9 cellular contexts compared by ENCODE assay signal in genomic region chr4:38161208-38162113, GRCh38.
A peak's percentile ranks its signal among the peaks of the same experiment; 100 is the strongest.
DNase-seq lines count a peak whose midpoint lies in the region; ATAC-seq, FAIRE-seq and TF ChIP-seq lines count a peak whose summit lies in the region.
"Had no signal": no experiment of that assay in that cellular context is flagged by ENCODE, and none has a peak within 500 bp of the region (broad histone marks: within the 10 kb centered on the region; RNA-seq: fewer than 3 reads in every experiment).

No MANE protein-coding gene starts in this region.

- H4K20me1 ChIP-seq in HepG2 (ENCODE audit: insufficient read depth, low read length), result no peaks in the 10 kb centered on the region

- in situ Hi-C loops in HepG2 (cut with HindIII; ENCODE audit: extremely low pct_ligation_motif_present, low pct_unique_long_range_greater_than_20kb), result loop anchor here (5.0 kb wide), 1 partner anchor 34 kb away; no protein-coding TSS in a partner anchor

- TF ChIP-seq RAD21 in HepG2 (CRISPR knock-in tag; IDR thresholded peaks at IDR 0.05), result no peak

- peak overlapping the region; percentile 72 for H3K9ac ChIP-seq in HepG2 (ENCODE audit: insufficient read depth, low read depth, low read length)

- no peak overlapping the region for H2AFZ ChIP-seq in HepG2 (ENCODE audit: low read length)

- H3K4me1 ChIP-seq in HEK293 (ENCODE audit: control insufficient read depth, insufficient read depth, low read length), result peaks cover 3% of the 10 kb centered on the region; the same call in 1 of the 2 replicates
- H3K4me1 ChIP-seq in HepG2 (ENCODE audit: insufficient read depth, low read length), result peaks cover 65% of the 10 kb centered on the region

- FAIRE-seq in HepG2 (lab: Jason Lieb, UNC), result no peak

- DNase-seq in activated T-helper 1 cell treated with anti-CD3 and anti-CD28 coated beads, Interleukin-12 subunit alpha, Interleukin-12 subunit beta, Interleukin-2, Interleukin-4 antibody, amounts not matched to agents 30 ng/mL and 10 ng/mL and 1 ng/mL, durations not matched to agents 14 hours and 24 hours and 36 hours (ENCODE audit: low spot score), result no peak
- no peak for DNase-seq in HepG2 (ENCODE audit: low spot score)
- DNase-seq in stimulated activated CD8-positive, alpha-beta memory T cell treated with anti-CD3 and anti-CD28 coated beads, Interleukin-4, amount 100 ng/mL, for 48 hours, result no peak
- no peak for DNase-seq in NCI-H774 (lab: John Stamatoyannopoulos, UW)
- DNase-seq in middle frontal gyrus (ENCODE audit: extremely low spot score, low spot score), result no peak
- DNase-seq: stimulated activated CD4-positive, alpha-beta T cell treated with anti-CD3 and anti-CD28 coated beads, Interleukin-4, amount 100 ng/mL, for 1 hour had no signal

- H3K36me3 ChIP-seq in HEK293 (ENCODE audit: control insufficient read depth in 2 of 2, insufficient read depth in 1 of 2, low read length in 2 of 2) (no peaks in the 10 kb centered on the region), HepG2 (replicated peaks in 1 of 2; ENCODE audit: control insufficient read depth in 1 of 2, insufficient read depth in 2 of 2, low read length in 2 of 2) (no peaks in the 10 kb centered on the region)

- CTCF ChIA-PET in HEK293 (lab: Yijun Ruan, JAX), result interaction anchor here (0.6 to 1.0 kb wide), 4 partner anchors 16 to 1168 kb away, joined by 3 to 4 read pairs (median 3); partner anchors contain the start of gene TLR10
- CTCF ChIA-PET in HepG2 (lab: Yijun Ruan, JAX; ENCODE audit: low intra/inter-chr PET ratio, low total read pairs), result no interaction called here

- H3K36me3 Mint-ChIP-seq in activated T-helper 1 cell treated with anti-CD3 and anti-CD28 coated beads, Interleukin-12 subunit alpha, Interleukin-12 subunit beta, Interleukin-2, Interleukin-4 antibody, amounts not matched to agents 30 ng/mL and 10 ng/mL and 1 ng/mL, durations not matched to agents 14 hours and 24 hours and 36 hours (ENCODE audit: low read depth), result peaks cover 16% of the 10 kb centered on the region

- no peak for TF ChIP-seq CTCF in C4-2B (conservative IDR thresholded peaks at IDR 0.05)
- no peak for TF ChIP-seq CTCF in HEK293 (tag by site-specific recombination; IDR thresholded peaks at IDR 0.05)
- no peak for TF ChIP-seq CTCF in HepG2 (CRISPR knock-in tag; IDR thresholded peaks at IDR 0.05)

- no peaks in the 10 kb centered on the region for H3K9me3 ChIP-seq in HEK293 (ENCODE audit: control insufficient read depth, insufficient read depth, low read depth, low read length)
- peaks cover 7% of the 10 kb centered on the region; the same call in 1 of the 2 replicates for H3K9me3 ChIP-seq in HepG2 (ENCODE audit: low read length)

- peaks cover 7% of the 10 kb centered on the region for H3K27me3 Mint-ChIP-seq in activated T-helper 1 cell treated with anti-CD3 and anti-CD28 coated beads, Interleukin-12 subunit alpha, Interleukin-12 subunit beta, Interleukin-2, Interleukin-4 antibody, amounts not matched to agents 30 ng/mL and 10 ng/mL and 1 ng/mL, durations not matched to agents 14 hours and 24 hours and 36 hours (ENCODE audit: insufficient read depth)

- POLR2A ChIA-PET in HEK293 (lab: Yijun Ruan, JAX) (no interaction called here), HepG2 (lab: Yijun Ruan, JAX) (interaction anchor here (0.9 to 4.0 kb wide), 20 partner anchors 7 to 883 kb away, joined by 3 to 124 read pairs (median 4); no protein-coding TSS in a partner anchor)

- peaks cover 27% of the 10 kb centered on the region for H3K9me3 Mint-ChIP-seq in activated T-helper 1 cell treated with anti-CD3 and anti-CD28 coated beads, Interleukin-12 subunit alpha, Interleukin-12 subunit beta, Interleukin-2, Interleukin-4 antibody, amounts not matched to agents 30 ng/mL and 10 ng/mL and 1 ng/mL, durations not matched to agents 14 hours and 24 hours and 36 hours

- BruUV-seq in HepG2 (replicated peaks; lab: Mats Ljungman, UMichigan), result no TSS peak

- intact Hi-C loops in activated T-helper 1 cell treated with anti-CD3 and anti-CD28 coated beads, Interleukin-12 subunit alpha, Interleukin-12 subunit beta, Interleukin-2, Interleukin-4 antibody, amounts not matched to agents 30 ng/mL and 10 ng/mL and 1 ng/mL, durations not matched to agents 14 hours and 24 hours and 36 hours (cut with micrococcal nuclease), result loop anchor here (1.0 to 5.0 kb wide), 9 partner anchors 29 to 696 kb away; partner anchors contain the start of genes TBC1D1 and TLR6
- intact Hi-C loops in HepG2 (cut with micrococcal nuclease; ENCODE audit: unreplicated experiment), result loop anchor here (1.0 to 2.0 kb wide), 4 partner anchors 28 to 99 kb away; no protein-coding TSS in a partner anchor

- no peaks in the 10 kb centered on the region for H3K79me2 ChIP-seq in HepG2 (ENCODE audit: insufficient read depth, low read length)

- ATAC-seq in HepG2, result no peak
- no peak for ATAC-seq in GM18519 (IDR thresholded peaks at IDR 0.05; ENCODE audit: low FRiP score, unreplicated experiment)

- peaks cover 80% of the 10 kb centered on the region for H3K4me1 Mint-ChIP-seq in activated T-helper 1 cell treated with anti-CD3 and anti-CD28 coated beads, Interleukin-12 subunit alpha, Interleukin-12 subunit beta, Interleukin-2, Interleukin-4 antibody, amounts not matched to agents 30 ng/mL and 10 ng/mL and 1 ng/mL, durations not matched to agents 14 hours and 24 hours and 36 hours (ENCODE audit: low read depth)

- peak overlapping the region; percentile 90 for H3K27ac Mint-ChIP-seq in activated T-helper 1 cell treated with anti-CD3 and anti-CD28 coated beads, Interleukin-12 subunit alpha, Interleukin-12 subunit beta, Interleukin-2, Interleukin-4 antibody, amounts not matched to agents 30 ng/mL and 10 ng/mL and 1 ng/mL, durations not matched to agents 14 hours and 24 hours and 36 hours

- no peaks in the 10 kb centered on the region for H3K27me3 ChIP-seq in HepG2 (ENCODE audit: control insufficient read depth in 1 of 2, insufficient read depth in 2 of 2, low read length in 2 of 2)

- peak overlapping the region; percentile 16; the same call in 1 of the 2 replicates for H3K4me2 ChIP-seq in HepG2 (ENCODE audit: low read depth, low read length)

- TF ChIP-seq EP300 in HepG2 (IDR thresholded peaks at IDR 0.05; ENCODE audit: low read depth in 2 of 2, low read length in 2 of 2), result no peak
- TF ChIP-seq EP300 in HepG2 (CRISPR knock-in tag; IDR thresholded peaks at IDR 0.05; ENCODE audit: borderline replicate concordance), result no peak

- H3K27ac ChIP-seq in C4-2B (peak overlapping the region; percentile 60; the same call in 1 of the 2 replicates), HEK293 (ENCODE audit: extremely low read depth, low read depth, low read length) (no peak overlapping the region), HepG2 (ENCODE audit: extremely low read length, insufficient read depth, low read length) (peak overlapping the region; percentile 98)

- 91% methylated on average over 5 of the region's 5 CpGs for WGBS in HepG2 (ENCODE audit: low lambda C conversion rate)

- peak overlapping the region; percentile 51 for H3K4me3 Mint-ChIP-seq in activated T-helper 1 cell treated with anti-CD3 and anti-CD28 coated beads, Interleukin-12 subunit alpha, Interleukin-12 subunit beta, Interleukin-2, Interleukin-4 antibody, amounts not matched to agents 30 ng/mL and 10 ng/mL and 1 ng/mL, durations not matched to agents 14 hours and 24 hours and 36 hours

- H3K4me3 ChIP-seq in HEK293 (ENCODE audit: low read depth, low read length) (no peak overlapping the region), HepG2 (replicated peaks in 1 of 3; ENCODE audit: insufficient read depth in 1 of 3, low read depth in 2 of 3, low read length in 3 of 3) (no peak overlapping the region)

- TF ChIP-seq POLR2A in HepG2 (IDR thresholded peaks at IDR 0.05; ENCODE audit: insufficient read depth in 1 of 2, low read depth in 2 of 2, low read length in 2 of 2), result no peak

TF ChIP-seq in HEK293, 187 proteins besides CTCF, POLR2A, EP300 and RAD21 (continues in another document):
- no peak for TF ChIP-seq ZBTB7A (tag by site-specific recombination; IDR thresholded peaks at IDR 0.05; ENCODE audit: low read depth)
- no peak for TF ChIP-seq ZNF214 (tag by site-specific recombination; IDR thresholded peaks at IDR 0.05; ENCODE audit: borderline replicate concordance)
- no peak for TF ChIP-seq ZNF843 (tag by site-specific recombination; IDR thresholded peaks at IDR 0.05)
- TF ChIP-seq BCL11A (tag by site-specific recombination; IDR thresholded peaks at IDR 0.05; ENCODE audit: low read depth), result no peak
- TF ChIP-seq SP7 (tag by site-specific recombination; IDR thresholded peaks at IDR 0.05), result no peak
- TF ChIP-seq OVOL3 (tag by site-specific recombination; IDR thresholded peaks at IDR 0.05), result no peak
- peak; percentile 74; the same call in 1 of the 2 replicates for TF ChIP-seq ZNF558 (tag by site-specific recombination; IDR thresholded peaks at IDR 0.05)
- TF ChIP-seq GLI4 (tag by site-specific recombination; IDR thresholded peaks at IDR 0.05), result no peak
- no peak for TF ChIP-seq ZNF292 (tag by site-specific recombination; IDR thresholded peaks at IDR 0.05; ENCODE audit: borderline replicate concordance, low read depth)
- TF ChIP-seq ZNF596 (tag by site-specific recombination; IDR thresholded peaks at IDR 0.05), result no peak
- no peak for TF ChIP-seq ZNF473 (tag by site-specific recombination; IDR thresholded peaks at IDR 0.05)

TF ChIP-seq in HepG2, 621 proteins besides CTCF, POLR2A, EP300 and RAD21 (continues in another document):
- TF ChIP-seq ZNF337 (CRISPR knock-in tag; IDR thresholded peaks at IDR 0.05; ENCODE audit: borderline replicate concordance, low read depth) (no peak), POGZ (CRISPR knock-in tag; IDR thresholded peaks at IDR 0.05) (peak; percentile 1; the same call in 1 of the 2 replicates), ZNF260 (CRISPR knock-in tag; IDR thresholded peaks at IDR 0.05; ENCODE audit: borderline replicate concordance, low read depth) (no peak), TERF1 (CRISPR knock-in tag; IDR thresholded peaks at IDR 0.05) (no peak), ZNF619 (CRISPR knock-in tag; IDR thresholded peaks at IDR 0.05) (no peak), RARA (CRISPR knock-in tag; IDR thresholded peaks at IDR 0.05) (no peak)
